Comparison of ENCODE assay signal across 8 cellular contexts in genomic region chr19:3557461-3558248, GRCh38. TPM values are rescaled to one million over a fixed set of nuclear protein-coding genes. Genes with fewer than 3 reads are reported as not detected.
A peak's percentile ranks its signal among the peaks of the same experiment; 100 is the strongest.
DNase-seq lines count a peak whose midpoint lies in the region; ATAC-seq and TF ChIP-seq lines count a peak whose summit lies in the region.

TSS of gene MFSD12 (minus strand) at chr19:3557586. CDS start at chr19:3557403, 183 bp downstream.

- peaks cover 20% of the 10 kb centered on the region for H3K36me3 Mint-ChIP-seq in central memory CD8-positive, alpha-beta T cell (ENCODE audit: insufficient read depth)

- H3K27me3 ChIP-seq in kidney epithelial cell (ENCODE audit: control insufficient read depth, insufficient read depth, low read length), result no peaks in the 10 kb centered on the region

- H3K4me3 Mint-ChIP-seq in central memory CD8-positive, alpha-beta T cell, result peak within 1 kb of the TSS; percentile 92

- H3K27me3 Mint-ChIP-seq in central memory CD8-positive, alpha-beta T cell, result no peaks in the 10 kb centered on the region

- H3K4me3 ChIP-seq in kidney epithelial cell (ENCODE audit: low read depth, low read length), result peak within 1 kb of the TSS; percentile 89

- TF ChIP-seq CTCF in kidney epithelial cell (IDR thresholded peaks at IDR 0.05; ENCODE audit: insufficient read depth, low read length, poor library complexity, severe bottlenecking), result no peak

- no peaks in the 10 kb centered on the region for H3K9me3 Mint-ChIP-seq in central memory CD8-positive, alpha-beta T cell

- DNase-seq in AG20443 (ENCODE audit: low spot score) (peak; percentile 100), NCI-H345 treated with DMSO at 0.1 percent for 48 hours (lab: John Stamatoyannopoulos, UW; ENCODE audit: unreplicated experiment) (peak; percentile 93), kidney epithelial cell (ENCODE audit: low read depth) (peak; percentile 77)
- peak; percentile 89 to 90 for DNase-seq in central memory CD8-positive, alpha-beta T cell (ENCODE audit: low spot score in 2 of 2)
- DNase-seq in stimulated activated CD4-positive, alpha-beta T cell treated with anti-CD3 and anti-CD28 coated beads, Interleukin-15, amount 100 ng/mL, for 24 hours, result peak; percentile 98

- peaks cover 35% of the 10 kb centered on the region for H3K4me1 Mint-ChIP-seq in central memory CD8-positive, alpha-beta T cell

- ATAC-seq in GM19035 (IDR thresholded peaks at IDR 0.05; ENCODE audit: unreplicated experiment) (peak; percentile 86), HG03342 (IDR thresholded peaks at IDR 0.05; ENCODE audit: unreplicated experiment) (peak; percentile 71)
- peak; percentile 91 to 92 for ATAC-seq in activated CD4-positive, CD25-positive, alpha-beta regulatory T cell treated with anti-CD3 and anti-CD28 coated beads, Interleukin-2, amount 50 U/mL, for 24 hours
- ATAC-seq in central memory CD8-positive, alpha-beta T cell (replicated peaks; ENCODE audit: extremely low read depth, poor library complexity, severe bottlenecking), result peak; percentile 91

- H3K36me3 ChIP-seq in kidney epithelial cell (ENCODE audit: control insufficient read depth, insufficient read depth, low read length), result peaks cover 1% of the 10 kb centered on the region

- H3K27ac Mint-ChIP-seq in central memory CD8-positive, alpha-beta T cell (ENCODE audit: low read depth), result peak within 1 kb of the TSS; percentile 99

RNA-seq across cellular contexts. Expression of gene MFSD12, which starts in this region (rescaled TPM):
- 154 and 222 TPM in 2 replicates for total RNA-seq in kidney epithelial cell

Comparison
In these comparisons a context has a peak if more than half of its experiments do, and no peak if none do; other contexts are left out.
1. Peak in every context shown above with its lines: DNase-seq, ATAC-seq and H3K4me3 ChIP-seq.